1 cellular context compared by ENCODE assay signal in the genomic region with DNA sequence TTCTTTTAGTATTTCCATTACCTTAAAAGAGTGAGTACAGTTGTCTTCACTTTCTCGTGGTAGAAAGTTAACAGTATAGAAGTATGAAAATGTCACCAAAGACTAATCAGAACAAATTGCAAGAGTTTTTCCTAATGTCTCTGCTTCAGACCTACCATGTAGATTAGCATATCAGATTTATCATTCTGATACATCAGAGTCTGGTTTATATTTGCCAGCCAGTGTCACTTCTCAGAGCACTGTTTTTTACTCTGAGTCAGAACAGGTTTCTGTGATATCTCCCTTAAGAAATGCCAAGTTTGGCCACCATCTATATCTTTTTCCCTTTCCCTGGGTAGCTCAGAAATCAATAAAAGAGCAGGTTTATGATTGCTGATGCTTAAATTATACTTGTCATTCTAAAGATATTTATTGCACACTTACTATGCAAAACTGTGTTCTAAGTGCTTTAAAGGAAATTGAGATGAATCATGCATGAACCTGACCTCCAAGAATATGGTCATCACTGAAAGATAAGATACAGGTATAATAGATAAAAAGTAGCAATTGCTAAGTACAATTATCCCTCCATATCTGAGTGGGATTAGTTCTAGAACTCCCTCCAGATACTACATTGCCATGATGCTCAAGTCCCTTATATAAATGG.
TF ChIP-seq lines count a peak whose summit lies in the region.

No MANE protein-coding gene starts in this region.

TF ChIP-seq in SK-N-SH, 30 proteins besides CTCF, POLR2A, EP300 and RAD21 (continued from another document):
- TF ChIP-seq CHD2 (IDR thresholded peaks at IDR 0.05; ENCODE audit: low read length, partially characterized antibody) (no peak), YY1 (IDR thresholded peaks at IDR 0.05; ENCODE audit: low read depth) (no peak), TAF1 (IDR thresholded peaks at IDR 0.05; ENCODE audit: borderline replicate concordance, low read depth, low read length) (no peak), RFX5 (IDR thresholded peaks at IDR 0.05; ENCODE audit: low read length) (no peak), NRF1 (IDR thresholded peaks at IDR 0.05; ENCODE audit: low read depth, low read length) (no peak), SIN3A (IDR thresholded peaks at IDR 0.05; ENCODE audit: borderline replicate concordance, low read depth, low read length) (no peak), TEAD4 (IDR thresholded peaks at IDR 0.05; ENCODE audit: borderline replicate concordance, insufficient read depth) (peak; percentile 21; the same call in 1 of the 2 replicates), EZH2phosphoT487 (IDR thresholded peaks at IDR 0.05; ENCODE audit: borderline replicate concordance, low read depth) (no peak)
- TF ChIP-seq, protein P1, sequence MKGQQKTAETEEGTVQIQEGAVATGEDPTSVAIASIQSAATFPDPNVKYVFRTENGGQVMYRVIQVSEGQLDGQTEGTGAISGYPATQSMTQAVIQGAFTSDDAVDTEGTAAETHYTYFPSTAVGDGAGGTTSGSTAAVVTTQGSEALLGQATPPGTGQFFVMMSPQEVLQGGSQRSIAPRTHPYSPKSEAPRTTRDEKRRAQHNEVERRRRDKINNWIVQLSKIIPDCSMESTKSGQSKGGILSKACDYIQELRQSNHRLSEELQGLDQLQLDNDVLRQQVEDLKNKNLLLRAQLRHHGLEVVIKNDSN (IDR thresholded peaks at IDR 0.05; ENCODE audit: borderline replicate concordance, low read depth): no peak
TF ChIP-seq in SK-N-SH: peak in this region for 7.
